Comparison of ENCODE assay signal across 8 cellular contexts in genomic region chr1:28370220-28371010, GRCh38.
DNase-seq lines count a peak whose midpoint lies in the region; ATAC-seq and TF ChIP-seq lines count a peak whose summit lies in the region.

No MANE protein-coding gene starts in this region.

- ATAC-seq in HG03432 (IDR thresholded peaks at IDR 0.05; ENCODE audit: unreplicated experiment): peak; percentile 11
- ATAC-seq in stimulated activated memory B cell treated with anti-CD40 and anti-IgM and Interleukin-4, amounts not matched to agents 10 μg/mL and 1 μg/mL and 100 μg/mL, for 72 hours: peak; percentile 60

- peak overlapping the region; percentile 93 for H3K27ac Mint-ChIP-seq in stimulated activated memory B cell treated with anti-CD40 and anti-IgM and Interleukin-4, amounts not matched to agents 10 μg/mL and 1 μg/mL and 100 μg/mL, for 72 hours

- no peaks in the 10 kb centered on the region for H3K36me3 Mint-ChIP-seq in stimulated activated memory B cell treated with anti-CD40 and anti-IgM and Interleukin-4, amounts not matched to agents 10 μg/mL and 1 μg/mL and 100 μg/mL, for 72 hours

- no peak for TF ChIP-seq CTCF in choroid plexus epithelial cell (conservative IDR thresholded peaks at IDR 0.05; ENCODE audit: low read depth, low read length)

- peaks cover 30% of the 10 kb centered on the region for H3K4me1 Mint-ChIP-seq in stimulated activated memory B cell treated with anti-CD40 and anti-IgM and Interleukin-4, amounts not matched to agents 10 μg/mL and 1 μg/mL and 100 μg/mL, for 72 hours

- H3K9me3 Mint-ChIP-seq in stimulated activated memory B cell treated with anti-CD40 and anti-IgM and Interleukin-4, amounts not matched to agents 10 μg/mL and 1 μg/mL and 100 μg/mL, for 72 hours: no peaks in the 10 kb centered on the region

- H3K9ac ChIP-seq in SK-N-MC (ENCODE audit: insufficient read length): peak overlapping the region; percentile 97

- H3K36me3 ChIP-seq in SK-N-MC (ENCODE audit: insufficient read depth, low read length): no peaks in the 10 kb centered on the region

- H3K9me3 ChIP-seq in SK-N-MC (ENCODE audit: low read depth, low read length): no peaks in the 10 kb centered on the region

- H3K4me3 ChIP-seq in SK-N-MC (peak overlapping the region; percentile 97), choroid plexus epithelial cell (ENCODE audit: low read depth, low read length) (peak overlapping the region; percentile 73)

- H3K27ac ChIP-seq in SK-N-MC: peak overlapping the region; percentile 92

- peak in 2 of 3 donors; percentile 8 to 20 for DNase-seq in stimulated activated CD4-positive, alpha-beta T cell treated with anti-CD3 and anti-CD28 coated beads, Interleukin-12 subunit alpha, Interleukin-12 subunit beta, amount 100 ng/mL, for 48 hours (ENCODE audit: low read depth in 2 of 3, low spot score in 1 of 3)
- no peak for DNase-seq in stimulated activated CD4-positive, alpha-beta T cell treated with anti-CD3 and anti-CD28 coated beads, Interleukin-12 subunit alpha, Interleukin-12 subunit beta, amount 100 ng/mL, for 4 hours
- DNase-seq in SK-N-MC (ENCODE audit: low read depth, low spot score): no peak
- DNase-seq in choroid plexus epithelial cell (ENCODE audit: low read depth): peak; percentile 44
- DNase-seq in left kidney (ENCODE audit: low read depth, low spot score): peak; percentile 82
- DNase-seq in HPDE6-E6E7 (ENCODE audit: extremely low spot score): no peak

- peak overlapping the region; percentile 96 for H3K4me3 Mint-ChIP-seq in stimulated activated memory B cell treated with anti-CD40 and anti-IgM and Interleukin-4, amounts not matched to agents 10 μg/mL and 1 μg/mL and 100 μg/mL, for 72 hours

- no peaks in the 10 kb centered on the region for H3K27me3 Mint-ChIP-seq in stimulated activated memory B cell treated with anti-CD40 and anti-IgM and Interleukin-4, amounts not matched to agents 10 μg/mL and 1 μg/mL and 100 μg/mL, for 72 hours

Comparison
In these comparisons a context has a peak if more than half of its experiments do, and no peak if none do; other contexts are left out.
1. DNase-seq: peak in stimulated activated CD4-positive, alpha-beta T cell treated with anti-CD3 and anti-CD28 coated beads, Interleukin-12 subunit alpha, Interleukin-12 subunit beta, amount 100 ng/mL, for 48 hours (2 of 3), choroid plexus epithelial cell (single experiment) and left kidney (single experiment); none in stimulated activated CD4-positive, alpha-beta T cell treated with anti-CD3 and anti-CD28 coated beads, Interleukin-12 subunit alpha, Interleukin-12 subunit beta, amount 100 ng/mL, for 4 hours (single experiment), SK-N-MC (single experiment) and HPDE6-E6E7 (single experiment).